In the genomic region with DNA sequence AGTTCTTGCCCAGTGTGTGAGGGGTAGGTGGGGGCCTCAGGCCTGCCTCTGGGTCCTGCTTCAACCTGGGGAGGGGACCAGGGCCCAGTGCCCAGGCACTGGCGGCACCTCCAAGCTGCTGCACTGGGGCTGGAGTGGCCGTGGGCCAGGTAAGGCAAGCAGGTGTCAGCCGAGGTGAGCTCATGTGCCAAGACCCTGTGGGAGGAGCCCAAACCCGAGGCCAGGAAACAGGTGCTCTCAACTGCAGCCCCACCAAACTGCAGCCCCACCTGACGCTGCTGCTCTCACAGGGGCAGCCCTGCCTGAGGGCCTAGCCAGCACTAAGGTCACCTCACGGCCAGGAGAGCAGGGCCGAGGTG, we compare ENCODE assay signal across 13 cellular contexts. TPM values are rescaled to one million over a fixed set of nuclear protein-coding genes. Genes with fewer than 3 reads are reported as not detected.
DNase-seq lines count a peak whose midpoint lies in the region; ATAC-seq, FAIRE-seq and TF ChIP-seq lines count a peak whose summit lies in the region.
"Had no signal": no experiment of that assay in that cellular context is flagged by ENCODE, and none has a peak within 500 bp of the region (broad histone marks: within the 10 kb centered on the region; RNA-seq: fewer than 3 reads in every experiment).

No MANE protein-coding gene starts in this region.

- intact Hi-C loops in HepG2 (cut with micrococcal nuclease; ENCODE audit: unreplicated experiment): no loop called here

- H3K36me3 Mint-ChIP-seq in immature natural killer cell: no peaks in the 10 kb centered on the region
- H3K36me3 Mint-ChIP-seq: naive B cell had no signal

- no peak for TF ChIP-seq RAD21 in HepG2 (CRISPR knock-in tag; IDR thresholded peaks at IDR 0.05)

- peak overlapping the region; percentile 80 for H3K27ac ChIP-seq in BLaER1
- no peak overlapping the region for H3K27ac ChIP-seq in HepG2 (ENCODE audit: extremely low read length, insufficient read depth, low read length)

- H3K79me2 ChIP-seq in HepG2 (ENCODE audit: insufficient read depth, low read length): no peaks in the 10 kb centered on the region

- peaks cover 2% of the 10 kb centered on the region in 3 donors for H3K27me3 Mint-ChIP-seq in immature natural killer cell (ENCODE audit: low read depth in 3 of 3)
- H3K27me3 Mint-ChIP-seq: naive B cell had no signal

- no TSS peak for BruUV-seq in HepG2 (replicated peaks; lab: Mats Ljungman, UMichigan)

- TF ChIP-seq CTCF in HepG2 (CRISPR knock-in tag; IDR thresholded peaks at IDR 0.05): no peak

- no peak for FAIRE-seq in HepG2 (lab: Jason Lieb, UNC)
- FAIRE-seq: HTR-8/SVneo had no signal

- no peaks in the 10 kb centered on the region for H3K9me3 Mint-ChIP-seq in immature natural killer cell
- H3K9me3 Mint-ChIP-seq: naive B cell; T-helper 2 cell treated with Interferon-gamma antibody and Interleukin-4, amounts not matched to agents 5 μg/mL and 100 μg/mL, for 36 hours had no signal

- H3K4me1 Mint-ChIP-seq in immature natural killer cell: no peaks in the 10 kb centered on the region

- ATAC-seq in HepG2: no peak
- no peak for ATAC-seq in HG03432 (IDR thresholded peaks at IDR 0.05; ENCODE audit: unreplicated experiment)

- TF ChIP-seq POLR2A in HepG2 (IDR thresholded peaks at IDR 0.05; ENCODE audit: insufficient read depth in 1 of 2, low read depth in 2 of 2, low read length in 2 of 2): no peak

- H3K4me3 ChIP-seq in BLaER1: no peak overlapping the region
- no peak overlapping the region for H3K4me3 ChIP-seq in HepG2 (replicated peaks in 1 of 3; ENCODE audit: insufficient read depth in 1 of 3, low read depth in 2 of 3, low read length in 3 of 3)

- H3K27me3 ChIP-seq in BLaER1: no peaks in the 10 kb centered on the region
- no peaks in the 10 kb centered on the region for H3K27me3 ChIP-seq in HepG2 (ENCODE audit: control insufficient read depth in 1 of 2, insufficient read depth in 2 of 2, low read length in 2 of 2)

- DNase-seq in NCI-H1417 (lab: John Stamatoyannopoulos, UW): peak in 2 of 3 experiments; percentile 21 to 62
- DNase-seq in NCI-H1417 treated with DMSO at 0.1 percent for 48 hours (lab: John Stamatoyannopoulos, UW): no peak
- DNase-seq in NCI-H510A treated with DMSO at 0.1 percent for 48 hours (lab: John Stamatoyannopoulos, UW): peak; percentile 53
- DNase-seq in HepG2 (ENCODE audit: low spot score): no peak
- DNase-seq in immature natural killer cell: no peak
- no peak for DNase-seq in NCI-H1092 (lab: John Stamatoyannopoulos, UW)
- DNase-seq: GOT3, naive B cell, NCI-H187 had no signal

- no peak overlapping the region for H3K27ac Mint-ChIP-seq in immature natural killer cell
- H3K27ac Mint-ChIP-seq: T-helper 2 cell treated with Interferon-gamma antibody and Interleukin-4, amounts not matched to agents 5 μg/mL and 100 μg/mL, for 36 hours had no signal

- TF ChIP-seq EP300 in HepG2 (IDR thresholded peaks at IDR 0.05; ENCODE audit: low read depth in 2 of 2, low read length in 2 of 2) (no peak), HepG2 (CRISPR knock-in tag; IDR thresholded peaks at IDR 0.05; ENCODE audit: borderline replicate concordance) (no peak)

- H3K9ac ChIP-seq in BLaER1 (no peak overlapping the region), HepG2 (ENCODE audit: insufficient read depth, low read depth, low read length) (no peak overlapping the region)

- H3K9me3 ChIP-seq in BLaER1: no peaks in the 10 kb centered on the region
- no peaks in the 10 kb centered on the region for H3K9me3 ChIP-seq in HepG2 (ENCODE audit: low read length)

- H3K36me3 ChIP-seq in BLaER1: no peaks in the 10 kb centered on the region; the same call in 1 of the 2 replicates
- H3K36me3 ChIP-seq in HepG2 (replicated peaks in 1 of 2; ENCODE audit: control insufficient read depth in 1 of 2, insufficient read depth in 2 of 2, low read length in 2 of 2): no peaks in the 10 kb centered on the region

- H3K4me3 Mint-ChIP-seq in immature natural killer cell: no peak overlapping the region
- H3K4me3 Mint-ChIP-seq: naive B cell; T-helper 2 cell treated with Interferon-gamma antibody and Interleukin-4, amounts not matched to agents 5 μg/mL and 100 μg/mL, for 36 hours had no signal

- POLR2A ChIA-PET in HepG2 (lab: Yijun Ruan, JAX): no interaction called here

- H2AFZ ChIP-seq in HepG2 (ENCODE audit: low read length): no peak overlapping the region

- in situ Hi-C loops in HepG2 (cut with HindIII; ENCODE audit: extremely low pct_ligation_motif_present, low pct_unique_long_range_greater_than_20kb): no loop called here

- peaks cover 56% of the 10 kb centered on the region for H3K4me1 ChIP-seq in BLaER1
- H3K4me1 ChIP-seq in HepG2 (ENCODE audit: insufficient read depth, low read length): peaks cover 31% of the 10 kb centered on the region

- no peaks in the 10 kb centered on the region for H4K20me1 ChIP-seq in BLaER1
- H4K20me1 ChIP-seq in HepG2 (ENCODE audit: insufficient read depth, low read length): no peaks in the 10 kb centered on the region

- WGBS in HepG2 (ENCODE audit: low lambda C conversion rate): no CpG with 5 or more reads among the region's 7 CpGs

- CTCF ChIA-PET in HepG2 (lab: Yijun Ruan, JAX; ENCODE audit: low intra/inter-chr PET ratio, low total read pairs): no interaction called here

- H3K4me2 ChIP-seq in BLaER1 (peak overlapping the region; percentile 83), HepG2 (ENCODE audit: low read depth, low read length) (no peak overlapping the region)

TF ChIP-seq in HepG2, 621 proteins besides CTCF, POLR2A, EP300 and RAD21 (continues in another document):
- TF ChIP-seq ZSCAN9 (CRISPR knock-in tag; IDR thresholded peaks at IDR 0.05; ENCODE audit: borderline replicate concordance) (no peak), REXO4 (CRISPR knock-in tag; IDR thresholded peaks at IDR 0.05; ENCODE audit: borderline replicate concordance) (no peak)

RNA-seq across cellular contexts. Expression of a gene that starts 18.1 kb away (rescaled TPM):
- 7.4 and 7.7 TPM in 2 replicates for total RNA-seq in HepG2 (2016; rRNA removed; fragmentation: Illumina TruSeq; extraction: Trizol)
- total RNA-seq in HepG2 (2016; cell fraction: cytosol; rRNA removed; fragmentation: Illumina TruSeq; extraction: Trizol; ENCODE audit: low read depth): 2.1 and 3.2 TPM in 2 replicates
- total RNA-seq in HepG2 (2016; cell fraction: insoluble cytoplasmic fraction; rRNA removed; fragmentation: Illumina TruSeq; extraction: Trizol): 7.8 and 8.7 TPM in 2 replicates
- total RNA-seq in HepG2 (2016; cell fraction: membrane; rRNA removed; fragmentation: Illumina TruSeq; extraction: Trizol): 4.1 and 4.4 TPM in 2 replicates
- total RNA-seq in HepG2 (2016; cell fraction: nucleus; rRNA removed; fragmentation: Illumina TruSeq; extraction: Trizol): 4.8 and 5.3 TPM in 2 replicates
- polyA plus RNA-seq in HepG2 (2011; rRNA removed) (2.1 and 2.5 TPM in 2 replicates), immature natural killer cell (10 to 100 TPM; 19.1 to 30.6 (median 20.3) TPM)
- polyA plus RNA-seq in HepG2 (2011; cell fraction: cytosol; rRNA removed): 1.7 and 3.9 TPM in 2 replicates
- polyA plus RNA-seq in HepG2 (2011; cell fraction: nucleus; rRNA removed): 4.7 and 6.8 TPM in 2 replicates
- polyA plus RNA-seq in HepG2 (2012): 2.4 and 4.1 TPM in 2 replicates
- 1.7 and 2.3 TPM in 2 replicates for polyA plus RNA-seq in HepG2 (2016; cell fraction: cytosol; fragmentation: Illumina TruSeq; extraction: Trizol; ENCODE audit: low read depth)
- polyA plus RNA-seq in HepG2 (2016; cell fraction: insoluble cytoplasmic fraction; fragmentation: Illumina TruSeq; extraction: Trizol; ENCODE audit: low read depth): 5.9 and 6.5 TPM in 2 replicates
- 2.8 and 3.1 TPM in 2 replicates for polyA plus RNA-seq in HepG2 (2016; cell fraction: membrane; fragmentation: Illumina TruSeq; extraction: Trizol; ENCODE audit: low read depth)
- 4.2 and 7.0 TPM in 2 replicates for polyA plus RNA-seq in HepG2 (2016; cell fraction: nucleus; fragmentation: Illumina TruSeq; extraction: Trizol; ENCODE audit: insufficient read depth, low read depth)
- 2.4 and 4.9 TPM in 2 replicates for polyA minus RNA-seq in HepG2 (2011; rRNA and poly(A)+ RNA removed; ENCODE audit: low replicate concordance)
- 1.7 and 2.4 TPM in 2 replicates for polyA minus RNA-seq in HepG2 (2011; cell fraction: cytosol; rRNA and poly(A)+ RNA removed)
- polyA minus RNA-seq in HepG2 (2011; cell fraction: nucleus; rRNA and poly(A)+ RNA removed): 0.75 and 1.8 TPM in 2 replicates

RNA-seq across cellular contexts. Expression of a gene that starts 18.1 kb away (rescaled TPM):
- total RNA-seq in HepG2 (2016; rRNA removed; fragmentation: Illumina TruSeq; extraction: Trizol): 14.1 and 17.6 TPM in 2 replicates
- 2.4 and 2.6 TPM in 2 replicates for total RNA-seq in HepG2 (2016; cell fraction: cytosol; rRNA removed; fragmentation: Illumina TruSeq; extraction: Trizol; ENCODE audit: low read depth)
- total RNA-seq in HepG2 (2016; cell fraction: insoluble cytoplasmic fraction; rRNA removed; fragmentation: Illumina TruSeq; extraction: Trizol): 10.3 and 13.8 TPM in 2 replicates
- total RNA-seq in HepG2 (2016; cell fraction: membrane; rRNA removed; fragmentation: Illumina TruSeq; extraction: Trizol): 6.4 and 6.7 TPM in 2 replicates
- total RNA-seq in HepG2 (2016; cell fraction: nucleus; rRNA removed; fragmentation: Illumina TruSeq; extraction: Trizol): 15.1 and 15.3 TPM in 2 replicates
- 15.8 and 18.2 TPM in 2 replicates for polyA plus RNA-seq in HepG2 (2011; rRNA removed)
- 8.3 and 9.5 TPM in 2 replicates for polyA plus RNA-seq in HepG2 (2011; cell fraction: cytosol; rRNA removed)
- polyA plus RNA-seq in HepG2 (2011; cell fraction: nucleus; rRNA removed): 47.3 and 53.1 TPM in 2 replicates
- polyA plus RNA-seq in HepG2 (2012): 11.3 and 11.9 TPM in 2 replicates
- polyA plus RNA-seq in HepG2 (2016; cell fraction: cytosol; fragmentation: Illumina TruSeq; extraction: Trizol; ENCODE audit: low read depth): 1.3 and 1.5 TPM in 2 replicates
- polyA plus RNA-seq in HepG2 (2016; cell fraction: insoluble cytoplasmic fraction; fragmentation: Illumina TruSeq; extraction: Trizol; ENCODE audit: low read depth): 8.2 and 12.3 TPM in 2 replicates
- 2.5 and 3.1 TPM in 2 replicates for polyA plus RNA-seq in HepG2 (2016; cell fraction: membrane; fragmentation: Illumina TruSeq; extraction: Trizol; ENCODE audit: low read depth)
- 23.5 and 25.4 TPM in 2 replicates for polyA plus RNA-seq in HepG2 (2016; cell fraction: nucleus; fragmentation: Illumina TruSeq; extraction: Trizol; ENCODE audit: insufficient read depth, low read depth)
- polyA minus RNA-seq in HepG2 (2011; rRNA and poly(A)+ RNA removed; ENCODE audit: low replicate concordance): 46.0 and 112 TPM in 2 replicates
- polyA minus RNA-seq in HepG2 (2011; cell fraction: cytosol; rRNA and poly(A)+ RNA removed): 8.4 and 10.0 TPM in 2 replicates
- 21.9 and 23.7 TPM in 2 replicates for polyA minus RNA-seq in HepG2 (2011; cell fraction: nucleus; rRNA and poly(A)+ RNA removed)
- 1 to 10 TPM; 1.5 to 8.1 (median 4.5) TPM for polyA plus RNA-seq in immature natural killer cell

Comparison
In these comparisons a context has a peak if more than half of its experiments do, and no peak if none do; other contexts are left out.
1. DNase-seq: peak in NCI-H1417 (2 of 3) and NCI-H510A treated with DMSO at 0.1 percent for 48 hours (single experiment); none in NCI-H1417 treated with DMSO at 0.1 percent for 48 hours (single experiment), HepG2 (single experiment), immature natural killer cell (0 of 3) and NCI-H1092 (single experiment).